ENCODE assay signal across 1 cellular context in the genomic region with DNA sequence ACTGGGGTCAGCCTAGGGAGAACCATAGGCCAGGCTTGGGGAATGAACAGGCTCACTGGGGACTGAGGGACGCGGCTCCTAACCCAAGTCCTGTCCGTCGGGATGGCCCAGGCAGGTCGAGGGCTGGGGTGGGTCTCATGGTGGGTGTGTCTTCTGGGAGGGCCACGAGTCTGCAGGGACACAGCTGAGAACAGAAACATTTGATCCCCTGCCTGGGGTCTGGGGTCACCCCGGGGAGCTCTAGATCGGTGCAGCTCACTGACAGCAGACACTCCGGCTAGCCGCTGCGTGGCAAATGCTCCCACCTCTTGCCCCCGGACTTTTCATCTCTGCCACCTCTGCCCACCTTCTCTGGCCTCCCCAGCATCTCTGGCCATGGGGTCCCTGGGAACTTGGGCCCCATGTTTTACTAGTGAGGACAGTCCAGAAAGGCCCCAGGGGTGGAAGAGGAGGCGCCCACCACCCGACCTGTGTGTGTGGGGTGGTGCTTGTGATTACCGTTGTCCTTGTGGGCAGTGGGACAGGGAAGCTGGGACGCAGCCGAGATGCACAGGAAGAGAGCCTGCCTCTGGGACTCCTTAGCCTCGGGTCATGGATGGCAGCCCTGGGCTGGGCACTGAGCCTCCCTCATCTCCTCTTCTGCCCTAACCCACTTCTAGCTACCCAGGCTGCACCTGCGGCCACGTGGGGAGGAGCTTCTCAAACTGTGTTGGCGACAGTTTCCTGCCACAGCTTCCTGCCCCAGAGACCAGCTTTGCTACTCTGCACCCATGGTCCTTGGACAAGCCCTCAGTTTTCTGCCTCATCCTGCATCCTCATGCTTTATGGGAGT.
TF ChIP-seq lines count a peak whose summit lies in the region.

No MANE protein-coding gene starts in this region.

TF ChIP-seq in HepG2, 621 proteins besides CTCF, POLR2A, EP300 and RAD21:
- no peak for TF ChIP-seq ATRX (CRISPR knock-in tag; IDR thresholded peaks at IDR 0.05; ENCODE audit: borderline replicate concordance)
- no peak for TF ChIP-seq ZBTB3 (CRISPR knock-in tag; IDR thresholded peaks at IDR 0.05; ENCODE audit: borderline replicate concordance, low read depth)
- TF ChIP-seq, protein P1, sequence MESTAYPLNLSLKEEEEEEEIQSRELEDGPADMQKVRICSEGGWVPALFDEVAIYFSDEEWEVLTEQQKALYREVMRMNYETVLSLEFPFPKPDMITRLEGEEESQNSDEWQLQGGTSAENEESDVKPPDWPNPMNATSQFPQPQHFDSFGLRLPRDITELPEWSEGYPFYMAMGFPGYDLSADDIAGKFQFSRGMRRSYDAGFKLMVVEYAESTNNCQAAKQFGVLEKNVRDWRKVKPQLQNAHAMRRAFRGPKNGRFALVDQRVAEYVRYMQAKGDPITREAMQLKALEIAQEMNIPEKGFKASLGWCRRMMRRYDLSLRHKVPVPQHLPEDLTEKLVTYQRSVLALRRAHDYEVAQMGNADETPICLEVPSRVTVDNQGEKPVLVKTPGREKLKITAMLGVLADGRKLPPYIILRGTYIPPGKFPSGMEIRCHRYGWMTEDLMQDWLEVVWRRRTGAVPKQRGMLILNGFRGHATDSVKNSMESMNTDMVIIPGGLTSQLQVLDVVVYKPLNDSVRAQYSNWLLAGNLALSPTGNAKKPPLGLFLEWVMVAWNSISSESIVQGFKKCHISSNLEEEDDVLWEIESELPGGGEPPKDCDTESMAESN (CRISPR knock-in tag; conservative IDR thresholded peaks at IDR 0.05) = no peak
- TF ChIP-seq ZMAT3 (CRISPR knock-in tag; conservative IDR thresholded peaks at IDR 0.05) = no peak
- no peak for TF ChIP-seq YEATS4 (CRISPR knock-in tag; IDR thresholded peaks at IDR 0.05; ENCODE audit: borderline replicate concordance)
- TF ChIP-seq, protein P2, sequence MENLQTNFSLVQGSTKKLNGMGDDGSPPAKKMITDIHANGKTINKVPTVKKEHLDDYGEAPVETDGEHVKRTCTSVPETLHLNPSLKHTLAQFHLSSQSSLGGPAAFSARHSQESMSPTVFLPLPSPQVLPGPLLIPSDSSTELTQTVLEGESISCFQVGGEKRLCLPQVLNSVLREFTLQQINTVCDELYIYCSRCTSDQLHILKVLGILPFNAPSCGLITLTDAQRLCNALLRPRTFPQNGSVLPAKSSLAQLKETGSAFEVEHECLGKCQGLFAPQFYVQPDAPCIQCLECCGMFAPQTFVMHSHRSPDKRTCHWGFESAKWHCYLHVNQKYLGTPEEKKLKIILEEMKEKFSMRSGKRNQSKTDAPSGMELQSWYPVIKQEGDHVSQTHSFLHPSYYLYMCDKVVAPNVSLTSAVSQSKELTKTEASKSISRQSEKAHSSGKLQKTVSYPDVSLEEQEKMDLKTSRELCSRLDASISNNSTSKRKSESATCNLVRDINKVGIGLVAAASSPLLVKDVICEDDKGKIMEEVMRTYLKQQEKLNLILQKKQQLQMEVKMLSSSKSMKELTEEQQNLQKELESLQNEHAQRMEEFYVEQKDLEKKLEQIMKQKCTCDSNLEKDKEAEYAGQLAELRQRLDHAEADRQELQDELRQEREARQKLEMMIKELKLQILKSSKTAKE (CRISPR knock-in tag; IDR thresholded peaks at IDR 0.05; ENCODE audit: borderline replicate concordance) = no peak
- TF ChIP-seq KDM5A (IDR thresholded peaks at IDR 0.05; ENCODE audit: borderline replicate concordance, low read length) = no peak
- TF ChIP-seq SNRNP70 (IDR thresholded peaks at IDR 0.05; ENCODE audit: low read depth, low read length) = no peak
- TF ChIP-seq PITX1 (CRISPR knock-in tag; IDR thresholded peaks at IDR 0.05) = no peak
- no peak for TF ChIP-seq ZNF317 (CRISPR knock-in tag; IDR thresholded peaks at IDR 0.05)
- no peak for TF ChIP-seq ZC3H13 (CRISPR knock-in tag; IDR thresholded peaks at IDR 0.05)
- TF ChIP-seq, protein P3, sequence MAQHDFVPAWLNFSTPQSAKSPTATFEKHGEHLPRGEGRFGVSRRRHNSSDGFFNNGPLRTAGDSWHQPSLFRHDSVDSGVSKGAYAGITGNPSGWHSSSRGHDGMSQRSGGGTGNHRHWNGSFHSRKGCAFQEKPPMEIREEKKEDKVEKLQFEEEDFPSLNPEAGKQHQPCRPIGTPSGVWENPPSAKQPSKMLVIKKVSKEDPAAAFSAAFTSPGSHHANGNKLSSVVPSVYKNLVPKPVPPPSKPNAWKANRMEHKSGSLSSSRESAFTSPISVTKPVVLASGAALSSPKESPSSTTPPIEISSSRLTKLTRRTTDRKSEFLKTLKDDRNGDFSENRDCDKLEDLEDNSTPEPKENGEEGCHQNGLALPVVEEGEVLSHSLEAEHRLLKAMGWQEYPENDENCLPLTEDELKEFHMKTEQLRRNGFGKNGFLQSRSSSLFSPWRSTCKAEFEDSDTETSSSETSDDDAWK (CRISPR knock-in tag; IDR thresholded peaks at IDR 0.05) = no peak
